Comparison of ENCODE assay signal across 7 cellular contexts in the genomic region with DNA sequence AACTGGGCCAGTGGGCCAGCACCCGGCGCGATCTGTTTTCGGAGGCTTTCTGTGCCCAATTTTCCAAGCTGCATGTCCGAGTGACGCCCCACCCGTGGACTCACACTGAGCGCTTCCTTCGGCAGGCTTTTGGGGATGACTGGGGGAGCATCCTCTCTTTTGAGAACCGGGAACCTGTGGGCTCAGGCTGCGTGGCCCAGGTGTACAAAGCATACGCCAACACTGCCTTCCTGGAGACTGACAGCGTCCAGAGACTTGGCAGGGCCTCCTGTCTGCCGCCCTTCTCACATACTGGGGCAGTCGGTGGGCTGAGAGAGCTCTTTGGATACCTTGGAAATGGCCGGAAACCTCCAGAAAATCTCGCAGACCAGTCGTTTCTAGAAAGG. TPM values are rescaled to one million over a fixed set of nuclear protein-coding genes. Genes with fewer than 3 reads are reported as not detected.
A peak's percentile ranks its signal among the peaks of the same experiment; 100 is the strongest.
DNase-seq lines count a peak whose midpoint lies in the region; ATAC-seq and TF ChIP-seq lines count a peak whose summit lies in the region.

No MANE protein-coding gene starts in this region.

- POLR2A ChIA-PET in IMR-90 (lab: Charles Lee; ENCODE audit: unreplicated experiment) = no interaction called here

- no peak overlapping the region for H3K56ac ChIP-seq in IMR-90 (ENCODE audit: extremely low read depth, insufficient read depth, low read length)

- peak overlapping the region; percentile 59 for H2AK9ac ChIP-seq in IMR-90 (replicated peaks; ENCODE audit: low read depth, low read length, poor library complexity)

- H4K8ac ChIP-seq in IMR-90 (ENCODE audit: low read depth in 2 of 2, low read length in 2 of 2) = peak overlapping the region in 1 of 2 experiments; percentile 42; a peak in 1 of 4 replicates

- intact Hi-C loops in IMR-90 (cut with micrococcal nuclease) = loop anchor here (5.0 kb wide), 1 partner anchor 979 kb away; no protein-coding TSS in a partner anchor
- intact Hi-C loops in ascending aorta (cut with DNase I) = loop anchor here (2.0 to 5.0 kb wide), 2 partner anchors 276 to 341 kb away; partner anchors contain the start of genes MRPS33 and SLC37A3

- in situ Hi-C loops in IMR-90 (cut with MboI; ENCODE audit: low sequenced_read_pairs) = no loop called here

- H2BK15ac ChIP-seq in IMR-90 (ENCODE audit: low read depth, low read length) = no peak overlapping the region

- H4K5ac ChIP-seq in IMR-90 (ENCODE audit: low read depth, low read length) = no peak overlapping the region

- no peaks in the 10 kb centered on the region for H3K36me3 ChIP-seq in IMR-90 (ENCODE audit: control insufficient read depth, insufficient read depth, low read length)
- H3K36me3 ChIP-seq in ascending aorta = peaks cover 6 to 7% of the 10 kb centered on the region in 2 donors
- peaks cover 0 to 11% (median 5%) of the 10 kb centered on the region in 5 donors for H3K36me3 ChIP-seq in subcutaneous abdominal adipose tissue (ENCODE audit: control insufficient read depth in 5 of 5, insufficient read depth in 5 of 5, low read length in 5 of 5)

- peaks cover 4% of the 10 kb centered on the region; the same call in 1 of the 2 replicates for H3K9me1 ChIP-seq in IMR-90 (ENCODE audit: insufficient read depth, low read length)

- peaks cover 4 to 6% of the 10 kb centered on the region in 2 experiments; a peak in 1 of 4 replicates for H3K79me1 ChIP-seq in IMR-90 (ENCODE audit: low read depth in 1 of 2, low read length in 2 of 2)

- no peak for DNase-seq in IMR-90
- DNase-seq in ascending aorta (ENCODE audit: low spot score in 2 of 2) = no peak
- no peak for DNase-seq in immature natural killer cell
- DNase-seq in NCI-H1694 (lab: John Stamatoyannopoulos, UW) = no peak

- H3K18ac ChIP-seq in IMR-90 (ENCODE audit: low read depth, low read length) = no peak overlapping the region

- WGBS in IMR-90 (ENCODE audit: extremely low coverage in 2 of 2, insufficient read length in 1 of 2), 2 experiments = 59% methylated on average over 11 of the region's 18 CpGs; no CpG with 5 or more reads in 1 of the 2 experiments

- H4K20me1 ChIP-seq in IMR-90 (ENCODE audit: insufficient read depth, low read length) = no peaks in the 10 kb centered on the region

- H3K27me3 Mint-ChIP-seq in immature natural killer cell (ENCODE audit: low read depth in 3 of 3) = peaks cover 0 to 3% (median 2%) of the 10 kb centered on the region in 3 donors

- no peak for TF ChIP-seq POLR2A in IMR-90 (IDR thresholded peaks at IDR 0.05; ENCODE audit: low read depth, low read length)

- H3K27ac ChIP-seq in IMR-90 (ENCODE audit: insufficient read depth, low read length) = no peak overlapping the region
- peak overlapping the region; percentile 83 to 87 for H3K27ac ChIP-seq in ascending aorta
- H3K27ac ChIP-seq in subcutaneous abdominal adipose tissue (ENCODE audit: low read depth, low read length) = peak overlapping the region; percentile 69

- H3K9me3 ChIP-seq in IMR-90 (ENCODE audit: control insufficient read depth, insufficient read depth, low read length) (no peaks in the 10 kb centered on the region), ascending aorta (no peaks in the 10 kb centered on the region), subcutaneous abdominal adipose tissue (ENCODE audit: control insufficient read depth in 5 of 5, low read length in 5 of 5) (no peaks in the 10 kb centered on the region)

- H3K4me3 ChIP-seq in IMR-90 (ENCODE audit: insufficient read depth, low read depth, low read length) (peak overlapping the region; percentile 71), ascending aorta (peak overlapping the region; percentile 95 to 99), subcutaneous abdominal adipose tissue (ENCODE audit: low read depth in 1 of 5, low read length in 5 of 5) (peak overlapping the region; percentile 54 to 87 (median 82))

- H3K4me1 ChIP-seq in IMR-90 (ENCODE audit: control insufficient read depth, insufficient read depth, low read length) = 0 out of 2 replicates have a peak, but pooled peaks cover 2% of the 10 kb centered on the region
- H3K4me1 ChIP-seq in ascending aorta = peaks cover 0 to 15% of the 10 kb centered on the region in 2 donors
- H3K4me1 ChIP-seq in subcutaneous abdominal adipose tissue (ENCODE audit: control insufficient read depth in 5 of 5, insufficient read depth in 5 of 5, low read length in 5 of 5) = peaks cover 0 to 44% (median 32%) of the 10 kb centered on the region in 5 donors

- H3K14ac ChIP-seq in IMR-90 (replicated peaks; ENCODE audit: low read depth, low read length) = no peak overlapping the region; the same call in 1 of the 2 replicates

- H3K4me2 ChIP-seq in IMR-90 (ENCODE audit: low read depth, low read length) = peak overlapping the region; percentile 96

- H3K36me3 Mint-ChIP-seq in immature natural killer cell = peaks cover 5 to 16% (median 12%) of the 10 kb centered on the region in 3 donors

- no peak overlapping the region for H2BK5ac ChIP-seq in IMR-90 (ENCODE audit: low read depth, low read length, poor library complexity, severe bottlenecking)

- H2AK5ac ChIP-seq in IMR-90 (ENCODE audit: low read depth, low read length) = no peak overlapping the region

- H3K9ac ChIP-seq in IMR-90 (ENCODE audit: low read depth, low read length) (no peak overlapping the region), subcutaneous abdominal adipose tissue (ENCODE audit: low read length in 5 of 5) (peak overlapping the region in 4 of 5 donors; percentile 56 to 85 (median 82))

- CTCF ChIA-PET in IMR-90 (lab: Yijun Ruan, JAX) = no interaction called here

- H3K4me1 Mint-ChIP-seq in immature natural killer cell = peaks cover 29 to 36% of the 10 kb centered on the region in 2 donors

- H4K91ac ChIP-seq in IMR-90 (ENCODE audit: insufficient read depth, low read depth, low read length) = no peak overlapping the region

- peak overlapping the region; percentile 53 to 87 (median 82) for H3K27ac Mint-ChIP-seq in immature natural killer cell

- peak overlapping the region; percentile 26 for H3K4ac ChIP-seq in IMR-90 (ENCODE audit: low read depth, low read length)

- H2BK20ac ChIP-seq in IMR-90 (ENCODE audit: low read depth, low read length) = no peak overlapping the region

- BruUV-seq in IMR-90 (replicated peaks; lab: Mats Ljungman, UMichigan) = no TSS peak

- dilution Hi-C loops in IMR-90 (cut with HindIII; ENCODE audit: low sequenced_read_pairs, unreplicated experiment) = no loop called here

- H3K27me3 ChIP-seq in IMR-90 (ENCODE audit: control insufficient read depth, insufficient read depth, low read length) (peaks cover 6% of the 10 kb centered on the region; the same call in 1 of the 2 replicates), ascending aorta (no peaks in the 10 kb centered on the region), subcutaneous abdominal adipose tissue (ENCODE audit: control insufficient read depth in 5 of 5, insufficient read depth in 4 of 5, low read length in 5 of 5) (no peaks in the 10 kb centered on the region)

- TF ChIP-seq CTCF in IMR-90 (conservative IDR thresholded peaks at IDR 0.05; ENCODE audit: low read depth, low read length) (no peak), ascending aorta (IDR thresholded peaks at IDR 0.05) (no peak)

- TF ChIP-seq RAD21 in IMR-90 (IDR thresholded peaks at IDR 0.05; ENCODE audit: low read length) = no peak

- peak overlapping the region; percentile 82 to 89 (median 85) for H3K4me3 Mint-ChIP-seq in immature natural killer cell

- H3K9me3 Mint-ChIP-seq in immature natural killer cell = no peaks in the 10 kb centered on the region

- no peak overlapping the region for H3K23ac ChIP-seq in IMR-90 (ENCODE audit: low read depth, low read length)

- H2BK120ac ChIP-seq in IMR-90 (ENCODE audit: low read depth, low read length) = no peak overlapping the region

- H2AFZ ChIP-seq in IMR-90 (replicated peaks; ENCODE audit: low read length, poor library complexity) = peak overlapping the region; percentile 98

- ATAC-seq in IMR-90 (ENCODE audit: low read depth) = no peak
- no peak for ATAC-seq in HG02981 (IDR thresholded peaks at IDR 0.05; ENCODE audit: unreplicated experiment)
- no peak for ATAC-seq in GM18909 (IDR thresholded peaks at IDR 0.05; ENCODE audit: poor library complexity, unreplicated experiment)

TF ChIP-seq in IMR-90, 13 proteins besides CTCF, POLR2A, EP300 and RAD21:
- TF ChIP-seq, protein P1, sequence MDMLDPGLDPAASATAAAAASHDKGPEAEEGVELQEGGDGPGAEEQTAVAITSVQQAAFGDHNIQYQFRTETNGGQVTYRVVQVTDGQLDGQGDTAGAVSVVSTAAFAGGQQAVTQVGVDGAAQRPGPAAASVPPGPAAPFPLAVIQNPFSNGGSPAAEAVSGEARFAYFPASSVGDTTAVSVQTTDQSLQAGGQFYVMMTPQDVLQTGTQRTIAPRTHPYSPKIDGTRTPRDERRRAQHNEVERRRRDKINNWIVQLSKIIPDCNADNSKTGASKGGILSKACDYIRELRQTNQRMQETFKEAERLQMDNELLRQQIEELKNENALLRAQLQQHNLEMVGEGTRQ (IDR thresholded peaks at IDR 0.05; ENCODE audit: low read depth, low read length) = no peak
- TF ChIP-seq CEBPB (IDR thresholded peaks at IDR 0.05; ENCODE audit: low read depth, low read length) = no peak

RNA-seq across cellular contexts. Expression of gene ADCK2, which starts 1.0 kb away (rescaled TPM):
- total RNA-seq in IMR-90 (2012; rRNA removed) (7.5 and 10.0 TPM in 2 replicates), ascending aorta (46.1 TPM)
- polyA plus RNA-seq in IMR-90 (2012; rRNA removed) (6.9 and 7.1 TPM in 2 replicates), immature natural killer cell (10 to 100 TPM; 27.8 to 37.1 (median 33.9) TPM)
- polyA plus RNA-seq in IMR-90 (2012; cell fraction: cytosol; rRNA removed) = 5.8 and 9.5 TPM in 2 replicates
- 5.3 and 5.7 TPM in 2 replicates for polyA plus RNA-seq in IMR-90 (2012; cell fraction: nucleus; rRNA removed; ENCODE audit: low replicate concordance)

RNA-seq across cellular contexts. Expression of gene NDUFB2, which starts 22.7 kb away (rescaled TPM):
- total RNA-seq in IMR-90 (2012; rRNA removed) (81.7 and 136 TPM in 2 replicates), ascending aorta (35.9 TPM)
- polyA plus RNA-seq in IMR-90 (2012; rRNA removed) (143 and 170 TPM in 2 replicates), immature natural killer cell (1,000 to 10,000 TPM in 1 of 3 donors, 100 to 1,000 TPM in 2; 742 to 1,051 (median 942) TPM)
- 591 and 666 TPM in 2 replicates for polyA plus RNA-seq in IMR-90 (2012; cell fraction: cytosol; rRNA removed)
- 135 and 207 TPM in 2 replicates for polyA plus RNA-seq in IMR-90 (2012; cell fraction: nucleus; rRNA removed; ENCODE audit: low replicate concordance)

RNA-seq across cellular contexts. Expression of gene DENND2A, which starts 33.1 kb away (rescaled TPM):
- total RNA-seq in IMR-90 (2012; rRNA removed) (7.5 and 7.8 TPM in 2 replicates), ascending aorta (7.5 TPM)
- polyA plus RNA-seq in IMR-90 (2012; rRNA removed) (7.4 and 10.3 TPM in 2 replicates), immature natural killer cell (not detected)
- 7.5 and 18.0 TPM in 2 replicates for polyA plus RNA-seq in IMR-90 (2012; cell fraction: cytosol; rRNA removed)
- polyA plus RNA-seq in IMR-90 (2012; cell fraction: nucleus; rRNA removed; ENCODE audit: low replicate concordance) = 14.9 and 25.0 TPM in 2 replicates
